9 cellular contexts compared by ENCODE assay signal in genomic region chr13:57633950-57634828, GRCh38. TPM values are rescaled to one million over a fixed set of nuclear protein-coding genes. Genes with fewer than 3 reads are reported as not detected.
DNase-seq lines count a peak whose midpoint lies in the region; ATAC-seq and TF ChIP-seq lines count a peak whose summit lies in the region.
"Had no signal": no experiment of that assay in that cellular context is flagged by ENCODE, and none has a peak within 500 bp of the region (broad histone marks: within the 10 kb centered on the region; RNA-seq: fewer than 3 reads in every experiment).

No MANE protein-coding gene starts in this region.

- POLR2A ChIA-PET in HEK293T (lab: Yijun Ruan, JAX): no interaction called here

- peaks cover 4% of the 10 kb centered on the region for H3K9me3 Mint-ChIP-seq in stimulated activated naive CD8-positive, alpha-beta T cell treated with anti-CD3 and anti-CD28 coated beads, Interleukin-15, Interleukin-2, amounts not matched to agents 100 ng/mL and 50 ng/mL, for 24 hours

- no peaks in the 10 kb centered on the region for H3K9me3 ChIP-seq in WERI-Rb-1 (ENCODE audit: severe bottlenecking)

- no peak for TF ChIP-seq CTCF in coronary artery (IDR thresholded peaks at IDR 0.05)
- no peak for TF ChIP-seq CTCF in lower leg skin (IDR thresholded peaks at IDR 0.05)
- TF ChIP-seq CTCF in WERI-Rb-1 (IDR thresholded peaks at IDR 0.05; ENCODE audit: low read depth, low read length): no peak

- no peaks in the 10 kb centered on the region for H3K36me3 Mint-ChIP-seq in stimulated activated naive CD8-positive, alpha-beta T cell treated with anti-CD3 and anti-CD28 coated beads, Interleukin-15, Interleukin-2, amounts not matched to agents 100 ng/mL and 50 ng/mL, for 24 hours (ENCODE audit: low read depth)

- intact Hi-C loops in lower leg skin (cut with DNase I; ENCODE audit: low total_unique reads): no loop called here

- 8 to 12% methylated on average over 46 to 57 of the region's 78 CpGs for WGBS in lower leg skin, 2 donors

- H3K27ac ChIP-seq in coronary artery (peak overlapping the region in 1 of 2 donors; percentile 68), WERI-Rb-1 (no peak overlapping the region)

- ATAC-seq in HG03565 (IDR thresholded peaks at IDR 0.05; ENCODE audit: unreplicated experiment): no peak

- H3K4me3 ChIP-seq in coronary artery (peak overlapping the region; percentile 71), lower leg skin (ENCODE audit: low read depth, poor library complexity, severe bottlenecking) (peak overlapping the region; percentile 8), WERI-Rb-1 (ENCODE audit: low read depth, low read length) (no peak overlapping the region)

- H3K27ac Mint-ChIP-seq in stimulated activated naive CD8-positive, alpha-beta T cell treated with anti-CD3 and anti-CD28 coated beads, Interleukin-15, Interleukin-2, amounts not matched to agents 100 ng/mL and 50 ng/mL, for 24 hours: no peak overlapping the region

- H3K27me3 Mint-ChIP-seq in stimulated activated naive CD8-positive, alpha-beta T cell treated with anti-CD3 and anti-CD28 coated beads, Interleukin-15, Interleukin-2, amounts not matched to agents 100 ng/mL and 50 ng/mL, for 24 hours: peaks cover 58% of the 10 kb centered on the region

- TF ChIP-seq POLR2A in lower leg skin (IDR thresholded peaks at IDR 0.05): no peak

- peak overlapping the region; percentile 37 for H3K4me3 Mint-ChIP-seq in stimulated activated naive CD8-positive, alpha-beta T cell treated with anti-CD3 and anti-CD28 coated beads, Interleukin-15, Interleukin-2, amounts not matched to agents 100 ng/mL and 50 ng/mL, for 24 hours

- CTCF ChIA-PET in HEK293T (lab: Yijun Ruan, JAX): no interaction called here

- peaks cover 7% of the 10 kb centered on the region for H3K27me3 ChIP-seq in WERI-Rb-1 (ENCODE audit: insufficient read depth, low read depth, severe bottlenecking)

- peak; percentile 17 for DNase-seq in SK-N-DZ (ENCODE audit: low spot score)
- DNase-seq in coronary artery (ENCODE audit: low spot score): no peak
- no peak for DNase-seq in lower leg skin (ENCODE audit: low spot score in 2 of 2)
- DNase-seq in HEK293T (ENCODE audit: extremely low spot score): no peak
- DNase-seq in WERI-Rb-1: no peak
- DNase-seq: NCI-H1436 treated with DMSO at 0.1 percent for 48 hours; stimulated activated CD4-positive, alpha-beta T cell treated with anti-CD3 and anti-CD28 coated beads, Interleukin-4, amount 100 ng/mL, for 4 hours had no signal

- H3K36me3 ChIP-seq in WERI-Rb-1: no peaks in the 10 kb centered on the region

- peaks cover 36% of the 10 kb centered on the region for H3K4me1 Mint-ChIP-seq in stimulated activated naive CD8-positive, alpha-beta T cell treated with anti-CD3 and anti-CD28 coated beads, Interleukin-15, Interleukin-2, amounts not matched to agents 100 ng/mL and 50 ng/mL, for 24 hours (ENCODE audit: low read depth)

TF ChIP-seq in HEK293T, 16 proteins besides CTCF, POLR2A, EP300 and RAD21:
- no peak for TF ChIP-seq LEF1 (IDR thresholded peaks at IDR 0.05; ENCODE audit: borderline replicate concordance)

RNA-seq across cellular contexts. Expression of gene PCDH17, which starts 2.6 kb away (rescaled TPM):
- polyA plus RNA-seq in SK-N-DZ (2014; cell fraction: cytosol; rRNA removed): 3.5 and 3.7 TPM in 2 replicates
- 1.6 and 1.8 TPM in 2 replicates for polyA plus RNA-seq in SK-N-DZ (2014; cell fraction: nucleus; rRNA removed)
- 1 to 10 TPM in 3 of 4 donors, under 1 TPM in 1; 0.17 to 1.6 (median 1.2) TPM for total RNA-seq in lower leg skin
